In genomic region chr3:57029924-57030323, GRCh38 we compare ENCODE assay signal across 20 cellular contexts. TPM values are rescaled to one million over a fixed set of nuclear protein-coding genes. Genes with fewer than 3 reads are reported as not detected.
DNase-seq lines count a peak whose midpoint lies in the region; ATAC-seq and TF ChIP-seq lines count a peak whose summit lies in the region.
"Had no signal": no experiment of that assay in that cellular context is flagged by ENCODE, and none has a peak within 500 bp of the region (broad histone marks: within the 10 kb centered on the region; RNA-seq: fewer than 3 reads in every experiment).

No MANE protein-coding gene starts in this region.

- H3K27ac Mint-ChIP-seq in osteocyte (ENCODE audit: unreplicated experiment) = no peak overlapping the region
- H3K27ac Mint-ChIP-seq: activated naive CD4-positive, alpha-beta T cell treated with anti-CD3 and anti-CD28 coated beads, Interleukin-2, amount 50 U/mL, for 72 hours had no signal

- no peaks in the 10 kb centered on the region for H3K9me3 Mint-ChIP-seq in osteocyte (ENCODE audit: unreplicated experiment)
- H3K9me3 Mint-ChIP-seq: activated naive CD4-positive, alpha-beta T cell treated with anti-CD3 and anti-CD28 coated beads, Interleukin-2, amount 50 U/mL, for 72 hours had no signal

- H3K36me3 Mint-ChIP-seq in osteocyte (ENCODE audit: unreplicated experiment) = no peaks in the 10 kb centered on the region
- H3K36me3 Mint-ChIP-seq: activated naive CD4-positive, alpha-beta T cell treated with anti-CD3 and anti-CD28 coated beads, Interleukin-2, amount 50 U/mL, for 72 hours had no signal

- ATAC-seq in HG03432 (IDR thresholded peaks at IDR 0.05; ENCODE audit: unreplicated experiment) (no peak), GM18511 (IDR thresholded peaks at IDR 0.05; ENCODE audit: unreplicated experiment) (no peak), esophagus mucosa (no peak)
- ATAC-seq: activated naive CD4-positive, alpha-beta T cell treated with anti-CD3 and anti-CD28 coated beads, Interleukin-2, amount 50 U/mL, for 72 hours; heart right ventricle; left cardiac atrium had no signal

- in situ Hi-C loops in ACHN (cut with HindIII; ENCODE audit: low pct_ligation_motif_present, low pct_unique_long_range_greater_than_20kb, low sequenced_read_pairs) = no loop called here

- TF ChIP-seq CTCF in osteocyte (IDR thresholded peaks at IDR 0.05) = no peak

- no peaks in the 10 kb centered on the region for H3K4me1 Mint-ChIP-seq in osteocyte (ENCODE audit: unreplicated experiment)

- no peak overlapping the region for H3K4me3 Mint-ChIP-seq in osteocyte (ENCODE audit: unreplicated experiment)

- DNase-seq in ACHN (peak; percentile 59), ELF-1 (ENCODE audit: low read depth, low spot score) (peak; percentile 18), NCI-H82 (lab: John Stamatoyannopoulos, UW) (peak; percentile 89), glomerular visceral epithelial cell (ENCODE audit: extremely low spot score) (peak; percentile 67), osteocyte (ENCODE audit: extremely low spot score, unreplicated experiment) (no peak)
- DNase-seq: activated CD4-positive, alpha-beta T cell treated with anti-CD3 and anti-CD28 coated beads, Interleukin-2, amount 50 U/mL, for 1 hour; activated T-cell treated with anti-CD3 and anti-CD28 coated beads, Interleukin-2, amount 50 U/mL, for 1 hour; DMS53; esophagus squamous epithelium; heart right ventricle; KBM-7; left cardiac atrium; NCI-H1436; small intestine; stimulated activated naive CD4-positive, alpha-beta T cell had no signal

- peaks cover 2% of the 10 kb centered on the region for H3K27me3 Mint-ChIP-seq in osteocyte (ENCODE audit: unreplicated experiment)

RNA-seq across cellular contexts. Expression of gene SPATA12, which starts 30.5 kb away (rescaled TPM):
- not detected in 2 replicates for total RNA-seq in osteocyte
- total RNA-seq in esophagus mucosa = not detected
- total RNA-seq: activated naive CD4-positive, alpha-beta T cell treated with anti-CD3 and anti-CD28 coated beads, Interleukin-2, amount 50 U/mL, for 72 hours; heart right ventricle; left cardiac atrium; vagina had no signal
